ENCODE assay signal across 1 cellular context in genomic region chr19:35545001-35545854, GRCh38.
TF ChIP-seq lines count a peak whose summit lies in the region.

TMEM147 (plus strand) TSS chr19:35545626; CDS start chr19:35545740, 114 bp downstream.

TF ChIP-seq in HepG2, 621 proteins besides CTCF, POLR2A, EP300 and RAD21 (continued from another document and continues in another):
- TF ChIP-seq, protein P1, sequence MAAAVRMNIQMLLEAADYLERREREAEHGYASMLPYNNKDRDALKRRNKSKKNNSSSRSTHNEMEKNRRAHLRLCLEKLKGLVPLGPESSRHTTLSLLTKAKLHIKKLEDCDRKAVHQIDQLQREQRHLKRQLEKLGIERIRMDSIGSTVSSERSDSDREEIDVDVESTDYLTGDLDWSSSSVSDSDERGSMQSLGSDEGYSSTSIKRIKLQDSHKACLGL (CRISPR knock-in tag; IDR thresholded peaks at IDR 0.05), result peak; percentile 94; the same call in 1 of the 2 replicates
- peak; percentile 48 for TF ChIP-seq IKZF4 (CRISPR knock-in tag; IDR thresholded peaks at IDR 0.05; ENCODE audit: borderline replicate concordance, low read depth, not compliant biosample characterization)
- TF ChIP-seq ZNF24 (IDR thresholded peaks at IDR 0.05), result no peak
- TF ChIP-seq, protein P2, sequence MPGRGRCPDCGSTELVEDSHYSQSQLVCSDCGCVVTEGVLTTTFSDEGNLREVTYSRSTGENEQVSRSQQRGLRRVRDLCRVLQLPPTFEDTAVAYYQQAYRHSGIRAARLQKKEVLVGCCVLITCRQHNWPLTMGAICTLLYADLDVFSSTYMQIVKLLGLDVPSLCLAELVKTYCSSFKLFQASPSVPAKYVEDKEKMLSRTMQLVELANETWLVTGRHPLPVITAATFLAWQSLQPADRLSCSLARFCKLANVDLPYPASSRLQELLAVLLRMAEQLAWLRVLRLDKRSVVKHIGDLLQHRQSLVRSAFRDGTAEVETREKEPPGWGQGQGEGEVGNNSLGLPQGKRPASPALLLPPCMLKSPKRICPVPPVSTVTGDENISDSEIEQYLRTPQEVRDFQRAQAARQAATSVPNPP (CRISPR knock-in tag; IDR thresholded peaks at IDR 0.05), result 0 out of 2 replicates have a peak, but pooled peaks have one; percentile 87
- no peak for TF ChIP-seq ZNF775 (CRISPR knock-in tag; IDR thresholded peaks at IDR 0.05; ENCODE audit: borderline replicate concordance)
- no peak for TF ChIP-seq ZNF224 (CRISPR knock-in tag; IDR thresholded peaks at IDR 0.05)
- peak; percentile 34; the same call in 1 of the 2 replicates for TF ChIP-seq FOSL2 (CRISPR knock-in tag; IDR thresholded peaks at IDR 0.05)
- no peak for TF ChIP-seq ZFP90 (CRISPR knock-in tag; IDR thresholded peaks at IDR 0.05; ENCODE audit: borderline replicate concordance)
- no peak for TF ChIP-seq HNRNPL (IDR thresholded peaks at IDR 0.05; ENCODE audit: low read depth, low read length)
- TF ChIP-seq ZNF343 (CRISPR knock-in tag; IDR thresholded peaks at IDR 0.05), result 0 out of 2 replicates have a peak, but pooled peaks have one; percentile 42
- TF ChIP-seq ZNF143 (CRISPR knock-in tag; IDR thresholded peaks at IDR 0.05), result peak; percentile 94
- no peak for TF ChIP-seq ZBTB2 (CRISPR knock-in tag; IDR thresholded peaks at IDR 0.05; ENCODE audit: low read depth)
- peak; percentile 93 for TF ChIP-seq PHF8 (CRISPR knock-in tag; IDR thresholded peaks at IDR 0.05)
- TF ChIP-seq ZNF12 (CRISPR knock-in tag; IDR thresholded peaks at IDR 0.05), result no peak
- no peak for TF ChIP-seq FOXK2 (IDR thresholded peaks at IDR 0.05)
- no peak for TF ChIP-seq NFE2 (CRISPR knock-in tag; IDR thresholded peaks at IDR 0.05)
- TF ChIP-seq FOXP4 (CRISPR knock-in tag; IDR thresholded peaks at IDR 0.05), result no peak
- TF ChIP-seq AHR (CRISPR knock-in tag; IDR thresholded peaks at IDR 0.05), result no peak; the same call in 1 of the 2 replicates
- peak; percentile 52; the same call in 1 of the 2 replicates for TF ChIP-seq ZSCAN21 (CRISPR knock-in tag; IDR thresholded peaks at IDR 0.05; ENCODE audit: borderline replicate concordance)
- TF ChIP-seq ZNF724P (CRISPR knock-in tag; IDR thresholded peaks at IDR 0.05; ENCODE audit: borderline replicate concordance), result peak; percentile 93; the same call in 1 of the 2 replicates
- peak; percentile 62; the same call in 1 of the 2 replicates for TF ChIP-seq ZBTB38 (CRISPR knock-in tag; IDR thresholded peaks at IDR 0.05)
- TF ChIP-seq THYN1 (CRISPR knock-in tag; IDR thresholded peaks at IDR 0.05; ENCODE audit: borderline replicate concordance, low read depth), result no peak
- no peak for TF ChIP-seq ZNF569 (CRISPR knock-in tag; IDR thresholded peaks at IDR 0.05; ENCODE audit: borderline replicate concordance)
- TF ChIP-seq MNT (IDR thresholded peaks at IDR 0.05), result 0 out of 2 replicates have a peak, but pooled peaks have one; percentile 4
- no peak; the same call in 1 of the 2 replicates for TF ChIP-seq BCL6 (CRISPR knock-in tag; IDR thresholded peaks at IDR 0.05)
- TF ChIP-seq ZNF800 (CRISPR knock-in tag; IDR thresholded peaks at IDR 0.05), result 0 out of 2 replicates have a peak, but pooled peaks have one; percentile 18
- TF ChIP-seq TAF15 (IDR thresholded peaks at IDR 0.05; ENCODE audit: low read depth, low read length, poor library complexity, severe bottlenecking), result peak; percentile 57
- no peak for TF ChIP-seq AHDC1 (CRISPR knock-in tag; IDR thresholded peaks at IDR 0.05; ENCODE audit: borderline replicate concordance)
- no peak; the same call in 1 of the 2 replicates for TF ChIP-seq MTA1 (CRISPR knock-in tag; IDR thresholded peaks at IDR 0.05; ENCODE audit: borderline replicate concordance)
- TF ChIP-seq ZNF660 (CRISPR knock-in tag; IDR thresholded peaks at IDR 0.05; ENCODE audit: borderline replicate concordance, low read depth), result no peak
- TF ChIP-seq RBFOX2 (IDR thresholded peaks at IDR 0.05; ENCODE audit: low read depth, low read length), result peak; percentile 96
- no peak for TF ChIP-seq ZNF317 (CRISPR knock-in tag; IDR thresholded peaks at IDR 0.05)
- TF ChIP-seq, protein P3, sequence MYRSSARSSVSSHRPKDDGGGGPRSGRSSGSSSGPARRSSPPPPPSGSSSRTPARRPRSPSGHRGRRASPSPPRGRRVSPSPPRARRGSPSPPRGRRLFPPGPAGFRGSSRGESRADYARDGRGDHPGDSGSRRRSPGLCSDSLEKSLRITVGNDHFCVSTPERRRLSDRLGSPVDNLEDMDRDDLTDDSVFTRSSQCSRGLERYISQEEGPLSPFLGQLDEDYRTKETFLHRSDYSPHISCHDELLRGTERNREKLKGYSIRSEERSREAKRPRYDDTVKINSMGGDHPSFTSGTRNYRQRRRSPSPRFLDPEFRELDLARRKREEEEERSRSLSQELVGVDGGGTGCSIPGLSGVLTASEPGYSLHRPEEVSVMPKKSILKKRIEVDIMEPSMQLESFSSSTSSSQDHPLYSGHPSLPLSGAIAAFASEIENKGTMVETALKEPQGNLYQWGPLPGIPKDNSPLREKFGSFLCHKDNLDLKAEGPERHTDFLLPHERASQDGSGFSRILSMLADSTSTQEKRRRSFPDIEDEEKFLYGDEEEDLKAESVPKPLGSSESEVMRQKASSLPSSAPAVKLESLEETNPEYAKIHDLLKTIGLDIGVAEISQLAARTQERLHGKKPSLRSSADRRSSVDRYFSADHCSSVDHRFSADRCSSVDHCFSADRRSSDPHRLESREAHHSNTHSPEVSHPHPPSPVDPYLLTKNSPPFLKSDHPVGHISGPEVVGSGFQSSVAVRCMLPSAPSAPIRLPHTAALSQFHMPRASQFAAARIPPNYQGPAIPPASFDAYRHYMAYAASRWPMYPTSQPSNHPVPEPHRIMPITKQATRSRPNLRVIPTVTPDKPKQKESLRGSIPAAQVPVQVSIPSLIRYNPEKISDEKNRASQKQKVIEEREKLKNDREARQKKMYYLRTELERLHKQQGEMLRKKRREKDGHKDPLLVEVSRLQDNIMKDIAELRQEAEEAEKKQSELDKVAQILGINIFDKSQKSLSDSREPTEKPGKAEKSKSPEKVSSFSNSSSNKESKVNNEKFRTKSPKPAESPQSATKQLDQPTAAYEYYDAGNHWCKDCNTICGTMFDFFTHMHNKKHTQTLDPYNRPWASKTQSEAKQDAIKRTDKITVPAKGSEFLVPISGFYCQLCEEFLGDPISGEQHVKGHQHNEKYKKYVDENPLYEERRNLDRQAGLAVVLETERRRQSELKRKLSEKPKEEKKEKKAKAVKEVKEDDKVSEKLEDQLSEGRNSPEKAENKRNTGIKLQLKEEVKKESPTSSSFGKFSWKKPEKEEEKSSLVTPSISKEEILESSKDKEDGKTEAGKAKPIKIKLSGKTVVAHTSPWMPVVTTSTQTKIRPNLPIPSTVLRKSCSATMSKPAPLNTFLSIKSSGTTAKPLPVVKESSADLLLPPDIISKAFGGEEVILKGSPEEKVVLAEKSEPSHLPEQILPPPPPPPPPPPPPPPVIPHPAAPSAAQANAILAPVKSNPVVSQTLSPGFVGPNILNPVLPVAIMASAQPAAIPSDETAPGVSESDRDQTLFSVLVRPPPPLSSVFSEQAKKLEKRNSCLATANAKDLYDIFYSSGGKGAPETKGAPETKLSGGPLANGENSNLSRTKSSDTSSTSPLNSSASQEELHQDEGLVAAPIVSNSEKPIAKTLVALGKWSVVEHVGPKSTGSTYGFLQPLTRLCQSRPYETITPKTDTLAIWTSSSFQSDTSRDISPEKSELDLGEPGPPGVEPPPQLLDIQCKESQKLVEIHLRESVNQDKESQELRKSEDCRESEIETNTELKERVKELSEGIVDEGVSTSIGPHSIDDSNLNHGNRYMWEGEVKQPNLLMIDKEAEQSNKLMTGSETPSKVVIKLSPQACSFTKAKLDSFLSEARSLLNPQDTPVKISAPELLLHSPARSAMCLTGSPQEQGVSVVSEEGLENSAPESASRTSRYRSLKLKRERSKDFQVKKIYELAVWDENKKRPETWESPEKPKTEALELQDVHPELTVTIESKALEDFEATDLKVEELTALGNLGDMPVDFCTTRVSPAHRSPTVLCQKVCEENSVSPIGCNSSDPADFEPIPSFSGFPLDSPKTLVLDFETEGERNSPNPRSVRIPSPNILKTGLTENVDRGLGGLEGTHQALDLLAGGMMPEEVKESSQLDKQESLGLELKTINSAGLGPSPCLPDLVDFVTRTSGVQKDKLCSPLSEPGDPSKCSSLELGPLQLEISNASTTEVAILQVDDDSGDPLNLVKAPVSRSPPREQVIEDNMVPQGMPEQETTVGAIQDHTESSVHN (CRISPR knock-in tag; IDR thresholded peaks at IDR 0.05), result no peak
- no peak for TF ChIP-seq SNAI1 (CRISPR knock-in tag; IDR thresholded peaks at IDR 0.05; ENCODE audit: borderline replicate concordance)
- TF ChIP-seq POLR2AphosphoS2 (IDR thresholded peaks at IDR 0.05; ENCODE audit: low read depth, low read length), result no peak
